Comparison of ENCODE assay signal across 12 cellular contexts in the genomic region with DNA sequence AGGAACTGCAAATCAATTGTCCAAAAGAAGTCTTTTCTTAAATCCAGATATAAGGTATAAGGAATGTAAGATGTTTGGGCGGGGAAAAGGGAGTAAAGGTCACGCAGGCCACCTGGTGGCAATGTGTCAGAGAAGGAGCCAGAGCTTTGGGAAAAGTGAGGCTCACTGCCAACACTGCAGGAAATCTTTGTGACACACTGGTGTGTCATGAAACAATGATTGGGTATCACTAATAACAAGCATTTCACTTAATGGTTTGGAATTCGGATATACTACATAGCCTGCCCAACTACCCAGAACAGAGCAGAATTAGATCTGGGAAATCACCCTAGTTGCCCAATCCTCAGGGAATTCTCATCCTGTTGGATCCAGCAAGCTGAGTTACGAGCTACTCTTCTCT.
A peak's percentile ranks its signal among the peaks of the same experiment; 100 is the strongest.
DNase-seq lines count a peak whose midpoint lies in the region; ATAC-seq, FAIRE-seq and TF ChIP-seq lines count a peak whose summit lies in the region.
"Had no signal": no experiment of that assay in that cellular context is flagged by ENCODE, and none has a peak within 500 bp of the region (broad histone marks: within the 10 kb centered on the region; RNA-seq: fewer than 3 reads in every experiment).

No MANE protein-coding gene starts in this region.

- peaks cover 12% of the 10 kb centered on the region for H3K9me3 Mint-ChIP-seq in GM23338

- FAIRE-seq in RCC 7860 (lab: Jason Lieb, UNC) (peak; percentile 97), GM19239 (lab: Jason Lieb, UNC) (no peak)

- peak; percentile 47 to 57 for TF ChIP-seq CTCF in GM23338 (conservative IDR thresholded peaks at IDR 0.05; ENCODE audit: low read depth in 2 of 2)

- H3K4me2 ChIP-seq in GM23338: no peak overlapping the region

- peak; percentile 54 for DNase-seq in GM23338 (ENCODE audit: low spot score)
- peak; percentile 94 for DNase-seq in RCC 7860 (ENCODE audit: low spot score)
- peak; percentile 22 for DNase-seq in fibroblast of gingiva (ENCODE audit: low read depth)
- DNase-seq in renal cortical epithelial cell (ENCODE audit: low read depth): peak; percentile 97
- no peak for DNase-seq in GM19239 (ENCODE audit: insufficient read length, low spot score)
- DNase-seq in NCI-H2081 (lab: John Stamatoyannopoulos, UW): no peak
- no peak for DNase-seq in mucosa of gallbladder (ENCODE audit: low spot score)
- DNase-seq: dorsolateral prefrontal cortex, NCI-H1105, upper lobe of left lung had no signal

- ATAC-seq in GM23338: peak; percentile 41; the same call in 2 of the 3 replicates
- no peak for ATAC-seq in GM18511 (IDR thresholded peaks at IDR 0.05; ENCODE audit: unreplicated experiment)
- ATAC-seq: activated CD4-positive, CD25-positive, alpha-beta regulatory T cell treated with anti-CD3 and anti-CD28 coated beads, Interleukin-2, amount 50 U/mL, for 24 hours had no signal

- no peaks in the 10 kb centered on the region for H3F3A ChIP-seq in GM23338 (replicated peaks; ENCODE audit: low read depth)

- peaks cover 9% of the 10 kb centered on the region; the same call in 1 of the 2 replicates for H3K4me1 ChIP-seq in GM23338 (ENCODE audit: insufficient read depth)

- H2AFZ ChIP-seq in GM23338: no peak overlapping the region

- 0 out of 2 replicates have a peak, but pooled peaks cover 5% of the 10 kb centered on the region for H3K36me3 ChIP-seq in GM23338 (ENCODE audit: insufficient read depth)
- H3K36me3 ChIP-seq: upper lobe of left lung had no signal

- peaks cover 4% of the 10 kb centered on the region for H3K27me3 Mint-ChIP-seq in GM23338 (ENCODE audit: insufficient read depth, low read depth, poor library complexity)

- no peak overlapping the region for H3K4me3 Mint-ChIP-seq in GM23338

- H3K4me1 Mint-ChIP-seq in GM23338: peaks cover 7% of the 10 kb centered on the region; the same call in 2 of the 3 replicates

- H3K9me2 ChIP-seq in GM23338 (ENCODE audit: insufficient read depth): no peaks in the 10 kb centered on the region

- peaks cover 26% of the 10 kb centered on the region for H3K36me3 Mint-ChIP-seq in GM23338 (ENCODE audit: low read depth)

- no peaks in the 10 kb centered on the region for H3K27me3 ChIP-seq in GM23338 (ENCODE audit: insufficient read depth)
- H3K27me3 ChIP-seq: dorsolateral prefrontal cortex, upper lobe of left lung had no signal

- peaks cover 45% of the 10 kb centered on the region for H3K79me2 ChIP-seq in GM23338 (replicated peaks; ENCODE audit: insufficient read depth)

- no peak overlapping the region for H3K4me3 ChIP-seq in GM23338
- H3K4me3 ChIP-seq: dorsolateral prefrontal cortex, upper lobe of left lung had no signal

- no peak overlapping the region; the same call in 1 of the 2 replicates for H3K27ac Mint-ChIP-seq in GM23338

- peaks cover 6% of the 10 kb centered on the region for H4K20me1 ChIP-seq in GM23338 (replicated peaks; ENCODE audit: insufficient read depth)

- H3K27ac ChIP-seq in GM23338 (ENCODE audit: low read depth): no peak overlapping the region
- H3K27ac ChIP-seq: dorsolateral prefrontal cortex had no signal

TF ChIP-seq in GM23338, 12 proteins besides CTCF, POLR2A, EP300 and RAD21:
- no peak for TF ChIP-seq EZH2 (IDR thresholded peaks at IDR 0.05; ENCODE audit: low read depth, unreplicated experiment)
- TF ChIP-seq CREB1 (CRISPR knock-in tag; IDR thresholded peaks at IDR 0.05; ENCODE audit: low read depth): no peak
- TF ChIP-seq, protein P1, sequence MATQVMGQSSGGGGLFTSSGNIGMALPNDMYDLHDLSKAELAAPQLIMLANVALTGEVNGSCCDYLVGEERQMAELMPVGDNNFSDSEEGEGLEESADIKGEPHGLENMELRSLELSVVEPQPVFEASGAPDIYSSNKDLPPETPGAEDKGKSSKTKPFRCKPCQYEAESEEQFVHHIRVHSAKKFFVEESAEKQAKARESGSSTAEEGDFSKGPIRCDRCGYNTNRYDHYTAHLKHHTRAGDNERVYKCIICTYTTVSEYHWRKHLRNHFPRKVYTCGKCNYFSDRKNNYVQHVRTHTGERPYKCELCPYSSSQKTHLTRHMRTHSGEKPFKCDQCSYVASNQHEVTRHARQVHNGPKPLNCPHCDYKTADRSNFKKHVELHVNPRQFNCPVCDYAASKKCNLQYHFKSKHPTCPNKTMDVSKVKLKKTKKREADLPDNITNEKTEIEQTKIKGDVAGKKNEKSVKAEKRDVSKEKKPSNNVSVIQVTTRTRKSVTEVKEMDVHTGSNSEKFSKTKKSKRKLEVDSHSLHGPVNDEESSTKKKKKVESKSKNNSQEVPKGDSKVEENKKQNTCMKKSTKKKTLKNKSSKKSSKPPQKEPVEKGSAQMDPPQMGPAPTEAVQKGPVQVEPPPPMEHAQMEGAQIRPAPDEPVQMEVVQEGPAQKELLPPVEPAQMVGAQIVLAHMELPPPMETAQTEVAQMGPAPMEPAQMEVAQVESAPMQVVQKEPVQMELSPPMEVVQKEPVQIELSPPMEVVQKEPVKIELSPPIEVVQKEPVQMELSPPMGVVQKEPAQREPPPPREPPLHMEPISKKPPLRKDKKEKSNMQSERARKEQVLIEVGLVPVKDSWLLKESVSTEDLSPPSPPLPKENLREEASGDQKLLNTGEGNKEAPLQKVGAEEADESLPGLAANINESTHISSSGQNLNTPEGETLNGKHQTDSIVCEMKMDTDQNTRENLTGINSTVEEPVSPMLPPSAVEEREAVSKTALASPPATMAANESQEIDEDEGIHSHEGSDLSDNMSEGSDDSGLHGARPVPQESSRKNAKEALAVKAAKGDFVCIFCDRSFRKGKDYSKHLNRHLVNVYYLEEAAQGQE (IDR thresholded peaks at IDR 0.05; ENCODE audit: unreplicated experiment): no peak
- no peak for TF ChIP-seq JUNB (IDR thresholded peaks at IDR 0.05; ENCODE audit: unreplicated experiment)
- TF ChIP-seq ZNF462 (CRISPR knock-in tag; IDR thresholded peaks at IDR 0.05): no peak

Comparison
In these comparisons a context has a peak if more than half of its experiments do, and no peak if none do; other contexts are left out.
1. DNase-seq: peak in GM23338 (single experiment), RCC 7860 (single experiment), fibroblast of gingiva (single experiment) and renal cortical epithelial cell (single experiment); none in GM19239 (single experiment), NCI-H2081 (0 of 2) and mucosa of gallbladder (single experiment).